Comparison of ENCODE assay signal across 8 cellular contexts in genomic region chr9:35811364-35812024, GRCh38. TPM values are rescaled to one million over a fixed set of nuclear protein-coding genes. Genes with fewer than 3 reads are reported as not detected.
DNase-seq lines count a peak whose midpoint lies in the region; ATAC-seq and TF ChIP-seq lines count a peak whose summit lies in the region.

No MANE protein-coding gene starts in this region.

- no peak overlapping the region for H3K27ac ChIP-seq in RWPE2 (ENCODE audit: poor library complexity, severe bottlenecking)
- peak overlapping the region; percentile 18 for H3K27ac ChIP-seq in fibroblast of lung (ENCODE audit: insufficient read depth, low read length)

- H3K9me3 ChIP-seq in ES-I3 (ENCODE audit: control insufficient read depth, insufficient read depth, low read length) (no peaks in the 10 kb centered on the region), RWPE2 (ENCODE audit: severe bottlenecking) (no peaks in the 10 kb centered on the region), fibroblast of lung (ENCODE audit: control insufficient read depth, insufficient read depth, low read depth, low read length) (no peaks in the 10 kb centered on the region)

- H3K79me2 ChIP-seq in fibroblast of lung (ENCODE audit: control insufficient read depth, insufficient read depth, low read length) = no peaks in the 10 kb centered on the region

- H3K4me1 ChIP-seq in ES-I3 (ENCODE audit: insufficient read depth, low read length) (peaks cover 6% of the 10 kb centered on the region), RWPE2 (ENCODE audit: insufficient read depth, poor library complexity, severe bottlenecking) (no peaks in the 10 kb centered on the region), fibroblast of lung (ENCODE audit: control insufficient read depth, extremely low read depth, insufficient read depth, low read length) (peaks cover 12% of the 10 kb centered on the region)

- H3K36me3 ChIP-seq in ES-I3 (ENCODE audit: insufficient read depth, low read length) (no peaks in the 10 kb centered on the region), RWPE2 (ENCODE audit: low read depth) (no peaks in the 10 kb centered on the region; the same call in 1 of the 2 replicates), fibroblast of lung (ENCODE audit: control insufficient read depth, insufficient read depth, low read length) (no peaks in the 10 kb centered on the region)

- H3K4me2 ChIP-seq in fibroblast of lung (ENCODE audit: extremely low read depth, insufficient read depth, low read length) = peak overlapping the region; percentile 73

- H3K4me3 ChIP-seq in RWPE2 (ENCODE audit: severe bottlenecking) (peak overlapping the region; percentile 36), fibroblast of lung (replicated peaks in 1 of 4; ENCODE audit: control extremely low read depth in 1 of 4, insufficient read depth in 1 of 4, low read depth in 3 of 4, low read length in 4 of 4) (peak overlapping the region; percentile 22 to 70 (median 48))

- TF ChIP-seq CTCF in RWPE2 (IDR thresholded peaks at IDR 0.05; ENCODE audit: poor library complexity, severe bottlenecking) (no peak), fibroblast of lung (conservative IDR thresholded peaks at IDR 0.05 in 1 of 2, IDR thresholded peaks at IDR 0.05 in 1 of 2; ENCODE audit: low read depth in 1 of 2, low read length in 2 of 2) (no peak)

- no peaks in the 10 kb centered on the region for H4K20me1 ChIP-seq in fibroblast of lung (ENCODE audit: control insufficient read depth, extremely low read depth, insufficient read depth, low read length)

- H3K9ac ChIP-seq in ES-I3 (ENCODE audit: low read depth, low read length) (peak overlapping the region; percentile 47; the same call in 1 of the 2 replicates), fibroblast of lung (ENCODE audit: insufficient read depth, low read length) (no peak overlapping the region)

- ATAC-seq in RWPE2 (ENCODE audit: low read depth) (no peak), GM18498 (IDR thresholded peaks at IDR 0.05; ENCODE audit: unreplicated experiment) (no peak)

- peak overlapping the region; percentile 30 for H2AFZ ChIP-seq in fibroblast of lung (ENCODE audit: low read length)

- H3K27me3 ChIP-seq in RWPE2 (ENCODE audit: insufficient read depth, poor library complexity, severe bottlenecking) (no peaks in the 10 kb centered on the region), fibroblast of lung (ENCODE audit: control insufficient read depth, insufficient read depth, low read length) (no peaks in the 10 kb centered on the region)

- DNase-seq in RWPE2 (ENCODE audit: low spot score) (peak; percentile 31), fibroblast of lung (ENCODE audit: low read depth in 2 of 2) (peak in 1 of 2 donors; percentile 7), pons (ENCODE audit: low spot score) (peak; percentile 42), NCI-H2081 treated with DMSO at 0.1 percent for 48 hours (lab: John Stamatoyannopoulos, UW) (no peak), AG08395 (ENCODE audit: low spot score) (no peak)
- no peak for DNase-seq in stimulated activated CD4-positive, alpha-beta T cell treated with anti-CD3 and anti-CD28 coated beads, Interleukin-12 subunit alpha, Interleukin-12 subunit beta, amount 100 ng/mL, for 4 hours

RNA-seq across cellular contexts. Expression of gene SPAG8, which starts 0.6 kb away (rescaled TPM):
- 1.0 and 1.3 TPM in 2 replicates for total RNA-seq in fibroblast of lung
- polyA plus RNA-seq in fibroblast of lung = 0.62 and 0.64 TPM in 2 replicates
- polyA plus RNA-seq in fibroblast of lung (2012) = 0.35 and 1.0 TPM in 2 replicates
- 0.26 TPM in 1 of 2 replicates, not detected in the other for polyA minus RNA-seq in fibroblast of lung (ENCODE audit: low replicate concordance)

RNA-seq across cellular contexts. Expression of gene HINT2, which starts 3.3 kb away (rescaled TPM):
- 24.9 and 34.2 TPM in 2 replicates for total RNA-seq in fibroblast of lung
- 13.1 and 22.9 TPM in 2 replicates for polyA plus RNA-seq in fibroblast of lung
- polyA plus RNA-seq in fibroblast of lung (2012) = 29.5 and 48.6 TPM in 2 replicates
- 6.8 and 9.2 TPM in 2 replicates for polyA minus RNA-seq in fibroblast of lung (ENCODE audit: low replicate concordance)

RNA-seq across cellular contexts. Expression of gene FAM221B, which starts 17.0 kb away (rescaled TPM):
- total RNA-seq in fibroblast of lung = not detected in 2 replicates
- not detected in 2 replicates for polyA plus RNA-seq in fibroblast of lung
- not detected in 2 replicates for polyA plus RNA-seq in fibroblast of lung (2012)
- polyA minus RNA-seq in fibroblast of lung (ENCODE audit: low replicate concordance) = not detected in 2 replicates

RNA-seq across cellular contexts. Expression of gene TMEM8B, which starts 17.5 kb away (rescaled TPM):
- 2.1 and 3.0 TPM in 2 replicates for total RNA-seq in fibroblast of lung
- polyA plus RNA-seq in fibroblast of lung = 2.7 and 3.0 TPM in 2 replicates
- polyA plus RNA-seq in fibroblast of lung (2012) = 9.7 and 10.8 TPM in 2 replicates
- 18.2 and 23.8 TPM in 2 replicates for polyA minus RNA-seq in fibroblast of lung (ENCODE audit: low replicate concordance)

RNA-seq across cellular contexts. Expression of gene NPR2, which starts 20.1 kb away (rescaled TPM):
- 23.6 and 47.4 TPM in 2 replicates for total RNA-seq in fibroblast of lung
- 26.3 and 34.1 TPM in 2 replicates for polyA plus RNA-seq in fibroblast of lung
- polyA plus RNA-seq in fibroblast of lung (2012) = 34.6 and 38.9 TPM in 2 replicates
- polyA minus RNA-seq in fibroblast of lung (ENCODE audit: low replicate concordance) = 47.4 TPM in 2 replicates

Comparison
In these comparisons a context has a peak if more than half of its experiments do, and no peak if none do; other contexts are left out.
1. DNase-seq: peak in RWPE2 (single experiment) and pons (single experiment); none in NCI-H2081 treated with DMSO at 0.1 percent for 48 hours (single experiment), stimulated activated CD4-positive, alpha-beta T cell treated with anti-CD3 and anti-CD28 coated beads, Interleukin-12 subunit alpha, Interleukin-12 subunit beta, amount 100 ng/mL, for 4 hours (single experiment) and AG08395 (single experiment).